20 cellular contexts compared by ENCODE assay signal in the genomic region with DNA sequence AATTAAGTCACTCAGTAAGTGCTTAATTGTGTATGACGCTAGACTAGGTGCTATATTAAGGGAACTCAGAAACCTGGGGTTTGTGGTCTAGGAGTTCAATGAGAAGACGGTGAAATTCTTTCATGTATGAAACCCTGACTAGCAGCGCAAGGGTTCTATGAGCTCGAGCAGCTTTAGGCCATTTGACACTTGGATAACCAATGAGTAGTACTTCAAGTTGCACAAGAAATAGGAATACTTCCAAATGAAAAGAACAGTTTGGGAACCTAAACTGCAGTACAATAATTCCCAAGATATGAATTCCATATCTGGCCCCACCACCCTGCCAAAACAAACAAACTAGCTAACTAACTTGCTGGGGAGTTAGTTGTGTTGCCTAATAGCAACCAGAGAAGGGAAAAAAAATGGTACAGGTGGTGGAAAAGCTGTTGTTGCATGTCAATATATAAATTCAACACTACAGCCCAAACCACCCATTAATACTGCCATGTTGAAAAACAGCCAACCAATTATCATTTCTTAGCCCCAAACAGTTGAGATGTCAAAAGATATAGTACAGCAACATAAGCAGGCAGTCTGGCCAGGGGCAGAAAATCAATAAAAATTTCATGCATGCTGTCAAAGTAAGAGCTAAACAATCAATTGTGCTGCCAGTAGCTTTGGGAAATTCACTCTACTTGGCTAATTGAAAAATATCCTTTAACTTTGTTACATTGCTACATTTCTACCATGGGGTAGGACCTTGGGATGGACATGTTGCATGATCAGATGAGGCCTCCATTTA. TPM values are rescaled to one million over a fixed set of nuclear protein-coding genes. Genes with fewer than 3 reads are reported as not detected.
DNase-seq lines count a peak whose midpoint lies in the region; ATAC-seq and TF ChIP-seq lines count a peak whose summit lies in the region.
"Had no signal": no experiment of that assay in that cellular context is flagged by ENCODE, and none has a peak within 500 bp of the region (broad histone marks: within the 10 kb centered on the region; RNA-seq: fewer than 3 reads in every experiment).

No MANE protein-coding gene starts in this region.

- no peak for TF ChIP-seq POLR2A in testis (IDR thresholded peaks at IDR 0.05)

- H3K27ac ChIP-seq in testis, result no peak overlapping the region
- H3K27ac ChIP-seq: prostate gland had no signal

- peak; percentile 39 for ATAC-seq in GM21786 (IDR thresholded peaks at IDR 0.05; ENCODE audit: unreplicated experiment)
- peak; percentile 50 for ATAC-seq in HG03469 (IDR thresholded peaks at IDR 0.05; ENCODE audit: unreplicated experiment)
- ATAC-seq in GM21528 (IDR thresholded peaks at IDR 0.05; ENCODE audit: low FRiP score, unreplicated experiment), result no peak
- ATAC-seq: activated T-cell treated with anti-CD3 and anti-CD28 coated beads, Interleukin-2, amount 50 U/mL, for 72 hours; GM23338; K562; naive thymus-derived CD8-positive, alpha-beta T cell; stimulated activated memory B cell treated with anti-CD40 and anti-IgM and Interleukin-4, amounts not matched to agents 10 μg/mL and 1 μg/mL and 100 μg/mL, for 72 hours had no signal

- WGBS in testis, 2 donors, result 56 to 67% methylated on average over 4 of the region's 4 CpGs

- H3K4me1 ChIP-seq in testis, result no peaks in the 10 kb centered on the region
- H3K4me1 ChIP-seq: BE2C, prostate gland had no signal

- intact Hi-C loops in testis (cut with DNase I; ENCODE audit: low total_unique reads), result no loop called here

- peak; percentile 28 for DNase-seq in fibroblast of mammary gland (ENCODE audit: low read depth)
- peak; percentile 25 for DNase-seq in testis
- DNase-seq in NCI-H1930 (lab: John Stamatoyannopoulos, UW), result no peak
- no peak for DNase-seq in COR-L47 (lab: John Stamatoyannopoulos, UW)
- DNase-seq: activated CD4-positive, alpha-beta memory T cell treated with anti-CD3 and anti-CD28 coated beads, Interleukin-2, amount 10 ng/mL, durations not matched to agents 7 days and 5 days; activated T-cell treated with anti-CD3 and anti-CD28 coated beads, Interleukin-2, amount 50 U/mL, for 72 hours; BE2C; GF-D8; glutamatergic neuron; naive thymus-derived CD8-positive, alpha-beta T cell; NCI-H1417; NK-92 treated with Interleukin-12 subunit alpha and Interleukin-12 subunit beta, amount 100 ng/mL, for 24 hours; T-helper 1 cell had no signal

- TF ChIP-seq CTCF in fibroblast of mammary gland (conservative IDR thresholded peaks at IDR 0.05; ENCODE audit: control insufficient read depth, insufficient read depth, low read depth, low read length) (no peak), testis (IDR thresholded peaks at IDR 0.05) (no peak)

- H3K27me3 ChIP-seq in testis, result no peaks in the 10 kb centered on the region
- H3K27me3 ChIP-seq: BE2C had no signal

- H3K4me3 ChIP-seq in fibroblast of mammary gland (ENCODE audit: control insufficient read depth, low read depth, low read length), result no peak overlapping the region
- H3K4me3 ChIP-seq in testis, result no peak overlapping the region
- H3K4me3 ChIP-seq: GM23338, K562, prostate gland had no signal

- no peaks in the 10 kb centered on the region for H3K9me3 ChIP-seq in testis
- H3K9me3 ChIP-seq: BE2C, prostate gland had no signal

- H3K36me3 ChIP-seq in testis (ENCODE audit: low read depth, missing control alignments), result no peaks in the 10 kb centered on the region
- H3K36me3 ChIP-seq: BE2C, prostate gland had no signal

RNA-seq across cellular contexts. Expression of gene MCF2, which starts 54.6 kb away (rescaled TPM):
- 10 to 100 TPM; 55.2 to 55.5 TPM for total RNA-seq in testis
- 19.6 TPM for polyA plus RNA-seq in testis (ENCODE audit: insufficient read depth, low read depth, low replicate concordance)

Comparison
In these comparisons a context has a peak if more than half of its experiments do, and no peak if none do; other contexts are left out.
1. DNase-seq: peak in fibroblast of mammary gland (single experiment) and testis (single experiment); none in NCI-H1930 (0 of 2) and COR-L47 (single experiment).